Comparison of ENCODE assay signal across 33 cellular contexts in genomic region chr7:70770154-70770553, GRCh38.
"Had no signal": no experiment of that assay in that cellular context is flagged by ENCODE, and none has a peak within 500 bp of the region (broad histone marks: within the 10 kb centered on the region; RNA-seq: fewer than 3 reads in every experiment).

No MANE protein-coding gene starts in this region.

- H3K4me3 ChIP-seq: adrenal gland, body of pancreas, esophagus muscularis mucosa, gastrocnemius medialis, heart left ventricle had no signal

- H3K36me3 Mint-ChIP-seq: activated naive CD4-positive, alpha-beta T cell treated with anti-CD3 and anti-CD28 coated beads, Interleukin-2, amount 50 U/mL, for 24 hours; activated naive CD8-positive, alpha-beta T cell treated with anti-CD3 and anti-CD28 coated beads for 36 hours had no signal

- H3K27me3 Mint-ChIP-seq: activated CD4-positive, alpha-beta memory T cell treated with anti-CD3 and anti-CD28 coated beads for 36 hours; activated CD4-positive, alpha-beta T cell treated with anti-CD3 and anti-CD28 coated beads for 36 hours; activated CD4-positive, alpha-beta T cell treated with anti-CD3 and anti-CD28 coated beads, Interleukin-2, amount 10 ng/mL, durations not matched to agents 24 days and 14 days; activated CD8-positive, alpha-beta memory T cell treated with anti-CD3 and anti-CD28 coated beads, Interleukin-2, amount 10 ng/mL, durations not matched to agents 7 days and 5 days; activated naive CD4-positive, alpha-beta T cell treated with anti-CD3 and anti-CD28 coated beads, Interleukin-2, amount 50 U/mL, for 24 hours; activated naive CD8-positive, alpha-beta T cell treated with anti-CD3 and anti-CD28 coated beads for 36 hours; activated naive CD8-positive, alpha-beta T cell treated with anti-CD3 and anti-CD28 coated beads, Interleukin-2, amount 50 U/mL, for 24 hours; effector memory CD8-positive, alpha-beta T cell had no signal

- H3K27ac Mint-ChIP-seq: activated CD4-positive, alpha-beta memory T cell treated with anti-CD3 and anti-CD28 coated beads for 36 hours; activated CD4-positive, alpha-beta T cell treated with anti-CD3 and anti-CD28 coated beads for 36 hours; activated CD4-positive, alpha-beta T cell treated with anti-CD3 and anti-CD28 coated beads, Interleukin-2, amount 10 ng/mL, durations not matched to agents 24 days and 14 days; activated CD8-positive, alpha-beta memory T cell treated with anti-CD3 and anti-CD28 coated beads, Interleukin-2, amount 10 ng/mL, durations not matched to agents 7 days and 5 days; activated CD8-positive, alpha-beta T cell treated with anti-CD3 and anti-CD28 coated beads, Interleukin-2, amount 10 ng/mL, durations not matched to agents 7 days and 5 days; activated naive CD4-positive, alpha-beta T cell treated with anti-CD3 and anti-CD28 coated beads for 36 hours; activated naive CD4-positive, alpha-beta T cell treated with anti-CD3 and anti-CD28 coated beads, Interleukin-2, amount 50 U/mL, for 24 hours; activated naive CD8-positive, alpha-beta T cell treated with anti-CD3 and anti-CD28 coated beads for 36 hours; activated naive CD8-positive, alpha-beta T cell treated with anti-CD3 and anti-CD28 coated beads, Interleukin-2, amount 50 U/mL, for 24 hours; activated T-helper 1 cell treated with anti-CD3 and anti-CD28 coated beads, Interleukin-12 subunit alpha, Interleukin-12 subunit beta, Interleukin-2, Interleukin-4 antibody, amounts not matched to agents 30 ng/mL and 10 ng/mL and 1 ng/mL, durations not matched to agents 14 hours and 24 hours and 36 hours; activated T-helper 2 cell treated with anti-CD3 and anti-CD28 coated beads, Interferon-gamma antibody, Interleukin-2, Interleukin-4, amounts not matched to agents 10 μg/mL and 5 μg/mL and 100 μg/mL, durations not matched to agents 14 hours and 24 hours and 36 hours; effector memory CD8-positive, alpha-beta T cell had no signal

- H3K27me3 ChIP-seq: adrenal gland, body of pancreas, esophagus muscularis mucosa, foreskin keratinocyte, gastrocnemius medialis, heart left ventricle had no signal

- FAIRE-seq: colon had no signal

- H3K9me3 ChIP-seq: adrenal gland, body of pancreas, esophagus muscularis mucosa, gastrocnemius medialis, heart left ventricle had no signal

- H3K4me3 Mint-ChIP-seq: activated CD4-positive, alpha-beta memory T cell treated with anti-CD3 and anti-CD28 coated beads for 36 hours; activated CD4-positive, alpha-beta T cell treated with anti-CD3 and anti-CD28 coated beads for 36 hours; activated CD4-positive, alpha-beta T cell treated with anti-CD3 and anti-CD28 coated beads, Interleukin-2, amount 10 ng/mL, durations not matched to agents 24 days and 14 days; activated CD8-positive, alpha-beta memory T cell treated with anti-CD3 and anti-CD28 coated beads, Interleukin-2, amount 10 ng/mL, durations not matched to agents 7 days and 5 days; activated CD8-positive, alpha-beta T cell treated with anti-CD3 and anti-CD28 coated beads, Interleukin-2, amount 10 ng/mL, durations not matched to agents 7 days and 5 days; activated naive CD4-positive, alpha-beta T cell treated with anti-CD3 and anti-CD28 coated beads for 36 hours; activated naive CD4-positive, alpha-beta T cell treated with anti-CD3 and anti-CD28 coated beads, Interleukin-2, amount 50 U/mL, for 24 hours; activated naive CD8-positive, alpha-beta T cell treated with anti-CD3 and anti-CD28 coated beads for 36 hours; activated naive CD8-positive, alpha-beta T cell treated with anti-CD3 and anti-CD28 coated beads, Interleukin-2, amount 50 U/mL, for 24 hours; activated T-helper 1 cell treated with anti-CD3 and anti-CD28 coated beads, Interleukin-12 subunit alpha, Interleukin-12 subunit beta, Interleukin-2, Interleukin-4 antibody, amounts not matched to agents 30 ng/mL and 10 ng/mL and 1 ng/mL, durations not matched to agents 14 hours and 24 hours and 36 hours; effector memory CD8-positive, alpha-beta T cell had no signal

- H3K9me3 Mint-ChIP-seq: activated CD4-positive, alpha-beta memory T cell treated with anti-CD3 and anti-CD28 coated beads for 36 hours; activated CD4-positive, alpha-beta T cell treated with anti-CD3 and anti-CD28 coated beads, Interleukin-2, amount 10 ng/mL, durations not matched to agents 24 days and 14 days; activated naive CD4-positive, alpha-beta T cell treated with anti-CD3 and anti-CD28 coated beads for 36 hours; activated naive CD4-positive, alpha-beta T cell treated with anti-CD3 and anti-CD28 coated beads, Interleukin-2, amount 50 U/mL, for 24 hours; activated naive CD8-positive, alpha-beta T cell treated with anti-CD3 and anti-CD28 coated beads for 36 hours; activated naive CD8-positive, alpha-beta T cell treated with anti-CD3 and anti-CD28 coated beads, Interleukin-2, amount 50 U/mL, for 24 hours; activated T-helper 1 cell treated with anti-CD3 and anti-CD28 coated beads, Interleukin-12 subunit alpha, Interleukin-12 subunit beta, Interleukin-2, Interleukin-4 antibody, amounts not matched to agents 30 ng/mL and 10 ng/mL and 1 ng/mL, durations not matched to agents 14 hours and 24 hours and 36 hours; activated T-helper 2 cell treated with anti-CD3 and anti-CD28 coated beads, Interferon-gamma antibody, Interleukin-2, Interleukin-4, amounts not matched to agents 10 μg/mL and 5 μg/mL and 100 μg/mL, durations not matched to agents 14 hours and 24 hours and 36 hours; effector memory CD8-positive, alpha-beta T cell had no signal

- H3K27ac ChIP-seq: adrenal gland, body of pancreas, esophagus muscularis mucosa, foreskin keratinocyte, gastrocnemius medialis, heart left ventricle had no signal

- H3K4me1 ChIP-seq: body of pancreas, esophagus muscularis mucosa, foreskin keratinocyte, gastrocnemius medialis, heart left ventricle had no signal

- DNase-seq: activated CD4-positive, alpha-beta memory T cell treated with anti-CD3 and anti-CD28 coated beads for 36 hours; activated CD4-positive, alpha-beta T cell treated with anti-CD3 and anti-CD28 coated beads for 36 hours; activated CD4-positive, alpha-beta T cell treated with anti-CD3 and anti-CD28 coated beads, Interleukin-2, amount 10 ng/mL, durations not matched to agents 24 days and 14 days; activated CD4-positive, CD25-positive, alpha-beta regulatory T cell; activated CD4-positive, CD25-positive, alpha-beta regulatory T cell treated with anti-CD3 and anti-CD28 coated beads, Interleukin-2, amount 50 U/mL, for 72 hours; activated CD8-positive, alpha-beta memory T cell treated with anti-CD3 and anti-CD28 coated beads, Interleukin-2, amount 10 ng/mL, durations not matched to agents 7 days and 5 days; activated CD8-positive, alpha-beta memory T cell treated with anti-CD3 and anti-CD28 coated beads, Interleukin-2, amount 50 U/mL, for 4 hours; activated CD8-positive, alpha-beta T cell treated with anti-CD3 and anti-CD28 coated beads, Interleukin-2, amount 10 ng/mL, durations not matched to agents 7 days and 5 days; activated effector memory CD4-positive, alpha-beta T cell treated with anti-CD3 and anti-CD28 coated beads, Interleukin-2, amount 50 U/mL, for 16 hours; activated naive CD4-positive, alpha-beta T cell treated with anti-CD3 and anti-CD28 coated beads for 36 hours; activated naive CD8-positive, alpha-beta T cell treated with anti-CD3 and anti-CD28 coated beads for 36 hours; activated naive CD8-positive, alpha-beta T cell treated with anti-CD3 and anti-CD28 coated beads, Interleukin-2, amount 50 U/mL, for 24 hours; activated T-cell treated with anti-CD3 and anti-CD28 coated beads, Interleukin-2, amount 50 U/mL, for 1 hour; activated T-cell treated with anti-CD3 and anti-CD28 coated beads, Interleukin-2, amount 50 U/mL, for 48 hours; adrenal gland; amygdala; aorta; body of pancreas; caudate nucleus; cortex of kidney; dermis blood vessel endothelial cell; effector CD4-positive, alpha-beta T cell; effector memory CD8-positive, alpha-beta T cell; erythroblast; foreskin keratinocyte; gastrocnemius medialis; glutamatergic neuron; heart left ventricle had no signal

- ATAC-seq: activated CD4-positive, alpha-beta T cell treated with anti-CD3 and anti-CD28 coated beads for 36 hours; activated CD8-positive, alpha-beta memory T cell treated with anti-CD3 and anti-CD28 coated beads, Interleukin-2, amount 10 ng/mL, durations not matched to agents 7 days and 5 days; activated CD8-positive, alpha-beta T cell treated with anti-CD3 and anti-CD28 coated beads, Interleukin-2, amount 10 ng/mL, durations not matched to agents 7 days and 5 days; activated naive CD8-positive, alpha-beta T cell treated with anti-CD3 and anti-CD28 coated beads, Interleukin-2, amount 50 U/mL, for 24 hours; body of pancreas; effector memory CD8-positive, alpha-beta T cell; foreskin keratinocyte; gastrocnemius medialis; heart left ventricle had no signal

- H3K4me1 Mint-ChIP-seq: activated CD4-positive, alpha-beta T cell treated with anti-CD3 and anti-CD28 coated beads for 36 hours; activated CD4-positive, alpha-beta T cell treated with anti-CD3 and anti-CD28 coated beads, Interleukin-2, amount 10 ng/mL, durations not matched to agents 24 days and 14 days; activated naive CD4-positive, alpha-beta T cell treated with anti-CD3 and anti-CD28 coated beads, Interleukin-2, amount 50 U/mL, for 24 hours; activated naive CD8-positive, alpha-beta T cell treated with anti-CD3 and anti-CD28 coated beads for 36 hours; activated naive CD8-positive, alpha-beta T cell treated with anti-CD3 and anti-CD28 coated beads, Interleukin-2, amount 50 U/mL, for 24 hours had no signal
